ENCODE assay signal across 8 cellular contexts in the genomic region with DNA sequence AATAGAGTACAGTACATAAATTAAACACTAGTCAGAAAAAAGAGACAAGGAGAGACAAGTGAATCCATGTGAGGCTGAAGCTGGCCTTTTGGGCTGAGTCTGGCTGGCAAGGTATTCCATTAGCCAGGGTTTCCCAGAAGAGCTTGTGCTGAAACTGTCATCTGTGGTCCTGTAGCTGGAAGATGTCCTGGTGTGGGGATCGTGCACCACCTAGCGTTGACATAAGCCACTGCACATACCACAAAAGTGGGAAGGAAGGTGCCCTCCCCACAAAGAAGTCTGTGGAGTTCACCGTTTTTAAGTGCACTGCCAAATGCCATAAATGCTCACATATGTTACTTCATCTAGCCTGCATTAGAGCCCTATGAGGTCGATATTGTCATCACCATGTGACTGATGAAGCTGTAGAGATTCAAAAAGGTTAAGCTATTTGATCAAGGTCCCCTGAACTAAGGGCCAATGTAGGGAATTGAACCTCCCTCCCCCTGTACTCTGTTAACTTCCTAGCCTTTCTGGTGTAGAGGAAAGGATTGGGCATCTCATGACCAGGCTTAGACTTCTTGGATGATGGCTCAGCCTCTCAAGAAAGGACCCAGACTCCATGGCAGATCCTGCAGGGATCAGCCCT. TPM values are rescaled to one million over a fixed set of nuclear protein-coding genes. Genes with fewer than 3 reads are reported as not detected.
DNase-seq lines count a peak whose midpoint lies in the region; ATAC-seq, FAIRE-seq and TF ChIP-seq lines count a peak whose summit lies in the region.

No MANE protein-coding gene starts in this region.

- H2AFZ ChIP-seq in neuronal stem cell (ENCODE audit: low read length): no peak overlapping the region

- H3K36me3 ChIP-seq in BLaER1 (no peaks in the 10 kb centered on the region), neuronal stem cell (replicated peaks in 1 of 2; ENCODE audit: control insufficient read depth in 2 of 2, insufficient read depth in 2 of 2, low read length in 2 of 2) (no peaks in the 10 kb centered on the region), tibial artery (no peaks in the 10 kb centered on the region)

- no peak overlapping the region for H3K18ac ChIP-seq in neuronal stem cell (ENCODE audit: low read length)

- H3K9ac ChIP-seq in BLaER1 (peak overlapping the region; percentile 9; the same call in 1 of the 2 replicates), neuronal stem cell (ENCODE audit: low read depth, low read length, poor library complexity) (no peak overlapping the region)

- H4K91ac ChIP-seq in neuronal stem cell (ENCODE audit: low read depth, low read length, poor library complexity): no peak overlapping the region

- H3K4me3 Mint-ChIP-seq in activated T-cell treated with anti-CD3 and anti-CD28 coated beads, Interleukin-2, amount 50 U/mL, for 72 hours: no peak overlapping the region

- no peak overlapping the region for H2AK5ac ChIP-seq in neuronal stem cell (ENCODE audit: low read depth, low read length)

- H3K14ac ChIP-seq in neuronal stem cell (ENCODE audit: low read length): no peak overlapping the region

- H4K8ac ChIP-seq in neuronal stem cell (ENCODE audit: low read depth, low read length): no peak overlapping the region

- ATAC-seq in activated T-cell treated with anti-CD3 and anti-CD28 coated beads, Interleukin-2, amount 50 U/mL, for 72 hours (replicated peaks in 1 of 2): peak; percentile 67 to 71

- no peak overlapping the region for H2BK120ac ChIP-seq in neuronal stem cell (ENCODE audit: low read depth, low read length)

- H3K4ac ChIP-seq in neuronal stem cell (ENCODE audit: low read length): no peak overlapping the region

- no peaks in the 10 kb centered on the region for H3K27me3 Mint-ChIP-seq in activated T-cell treated with anti-CD3 and anti-CD28 coated beads, Interleukin-2, amount 50 U/mL, for 72 hours (ENCODE audit: low read depth)

- H3K9me3 ChIP-seq in BLaER1 (no peaks in the 10 kb centered on the region), neuronal stem cell (replicated peaks in 1 of 2; ENCODE audit: control insufficient read depth in 2 of 2, insufficient read depth in 1 of 2, low read depth in 1 of 2, low read length in 2 of 2) (no peaks in the 10 kb centered on the region), tibial artery (no peaks in the 10 kb centered on the region)

- WGBS in neuronal stem cell (ENCODE audit: extremely low coverage in 2 of 2, insufficient read length in 2 of 2, insufficient replicate concordance in 1 of 2), 2 donors: no CpG with 5 or more reads among the region's 4 CpGs

- peak overlapping the region; percentile 81 for H3K4me2 ChIP-seq in BLaER1
- no peak overlapping the region for H3K4me2 ChIP-seq in neuronal stem cell (ENCODE audit: insufficient read depth, low read length, poor library complexity, severe bottlenecking)

- no peak overlapping the region for H2BK5ac ChIP-seq in neuronal stem cell (ENCODE audit: low read length)

- H3K27me3 ChIP-seq in BLaER1 (no peaks in the 10 kb centered on the region), neuronal stem cell (ENCODE audit: control insufficient read depth in 3 of 3, insufficient read depth in 3 of 3, low read depth in 1 of 3, low read length in 3 of 3) (peaks cover 0 to 4% (median 0%) of the 10 kb centered on the region in 3 experiments), tibial artery (no peaks in the 10 kb centered on the region)

- H3K27ac Mint-ChIP-seq in activated T-cell treated with anti-CD3 and anti-CD28 coated beads, Interleukin-2, amount 50 U/mL, for 72 hours: no peak overlapping the region

- TF ChIP-seq CTCF in tibial artery (IDR thresholded peaks at IDR 0.05): peak; percentile 91 to 92

- H4K20me1 ChIP-seq in BLaER1: no peaks in the 10 kb centered on the region

- DNase-seq in GM19239 (ENCODE audit: insufficient read length, low spot score) (peak; percentile 47), HPDE6-E6E7 (ENCODE audit: extremely low spot score) (peak; percentile 84), NOMO-1 treated with dmso at 0.1 percent for 144 hours (lab: John Stamatoyannopoulos, UW; ENCODE audit: unreplicated experiment) (peak; percentile 7), fibroblast of the conjunctiva (ENCODE audit: low read depth) (peak; percentile 67), neuronal stem cell (ENCODE audit: low spot score) (peak; percentile 56), tibial artery (peak; percentile 47 to 69)
- DNase-seq in activated T-cell treated with anti-CD3 and anti-CD28 coated beads, Interleukin-2, amount 50 U/mL, for 72 hours: peak; percentile 44 to 61

- FAIRE-seq in GM19239 (lab: Jason Lieb, UNC): peak; percentile 79

- no peaks in the 10 kb centered on the region for H3K36me3 Mint-ChIP-seq in activated T-cell treated with anti-CD3 and anti-CD28 coated beads, Interleukin-2, amount 50 U/mL, for 72 hours (ENCODE audit: insufficient read depth in 2 of 2)

- H3K23ac ChIP-seq in neuronal stem cell (ENCODE audit: low read depth, low read length, poor library complexity): no peak overlapping the region

- no peak overlapping the region for H2BK15ac ChIP-seq in neuronal stem cell (ENCODE audit: low read length)

- H3K4me1 Mint-ChIP-seq in activated T-cell treated with anti-CD3 and anti-CD28 coated beads, Interleukin-2, amount 50 U/mL, for 72 hours (ENCODE audit: low read depth): no peaks in the 10 kb centered on the region

- H3K27ac ChIP-seq in BLaER1 (no peak overlapping the region), neuronal stem cell (replicated peaks; ENCODE audit: low read length) (no peak overlapping the region), tibial artery (no peak overlapping the region)

- intact Hi-C loops in tibial artery (cut with DNase I; ENCODE audit: low total_unique reads): no loop called here

- no peaks in the 10 kb centered on the region for H3K79me1 ChIP-seq in neuronal stem cell (ENCODE audit: low read depth, low read length)

- no peaks in the 10 kb centered on the region for H3K9me3 Mint-ChIP-seq in activated T-cell treated with anti-CD3 and anti-CD28 coated beads, Interleukin-2, amount 50 U/mL, for 72 hours

- peaks cover 67% of the 10 kb centered on the region for H3K4me1 ChIP-seq in BLaER1
- H3K4me1 ChIP-seq in neuronal stem cell (ENCODE audit: control insufficient read depth in 2 of 2, insufficient read depth in 1 of 2, low read depth in 1 of 2, low read length in 2 of 2): peaks cover 0 to 3% of the 10 kb centered on the region in 2 donors
- H3K4me1 ChIP-seq in tibial artery: no peaks in the 10 kb centered on the region

- no peak overlapping the region for H2BK12ac ChIP-seq in neuronal stem cell (ENCODE audit: low read length)

- H3K4me3 ChIP-seq in BLaER1: no peak overlapping the region
- H3K4me3 ChIP-seq in neuronal stem cell (ENCODE audit: low read length in 2 of 2): no peak overlapping the region
- H3K4me3 ChIP-seq in tibial artery: no peak overlapping the region

RNA-seq across cellular contexts. Expression of a gene that starts 31.9 kb away (rescaled TPM):
- under 1 TPM; 0.67 to 0.81 TPM for total RNA-seq in activated T-cell treated with anti-CD3 and anti-CD28 coated beads, Interleukin-2, amount 50 U/mL, for 72 hours
- polyA plus RNA-seq in neuronal stem cell (2013, experiment 1 of 2): 1.7 TPM
- 1.5 TPM for polyA plus RNA-seq in neuronal stem cell (2013, experiment 2 of 2)

RNA-seq across cellular contexts. Expression of a gene that starts 47.1 kb away (rescaled TPM):
- under 1 TPM; 0.60 to 0.65 TPM for total RNA-seq in activated T-cell treated with anti-CD3 and anti-CD28 coated beads, Interleukin-2, amount 50 U/mL, for 72 hours
- polyA plus RNA-seq in neuronal stem cell (2013, experiment 1 of 2): 0.06 TPM
- 0.06 TPM for polyA plus RNA-seq in neuronal stem cell (2013, experiment 2 of 2)

Comparison
In these comparisons a context has a peak if more than half of its experiments do, and no peak if none do; other contexts are left out.
1. DNase-seq: peak in every context shown above with its lines; median percentile 84 in HPDE6-E6E7; 67 in fibroblast of the conjunctiva; 58 in tibial artery; 56 in neuronal stem cell; 52 in activated T-cell treated with anti-CD3 and anti-CD28 coated beads, Interleukin-2, amount 50 U/mL, for 72 hours; 47 in GM19239; 7 in NOMO-1 treated with dmso at 0.1 percent for 144 hours.